In genomic region chr2:240784629-240785423, GRCh38 we compare ENCODE assay signal across 20 cellular contexts. TPM values are rescaled to one million over a fixed set of nuclear protein-coding genes. Genes with fewer than 3 reads are reported as not detected.
"Had no signal": no experiment of that assay in that cellular context is flagged by ENCODE, and none has a peak within 500 bp of the region (broad histone marks: within the 10 kb centered on the region; RNA-seq: fewer than 3 reads in every experiment).

No MANE protein-coding gene starts in this region.

- DNase-seq: activated effector memory CD4-positive, alpha-beta T cell treated with anti-CD3 and anti-CD28 coated beads, Interleukin-2, amount 50 U/mL, for 16 hours; activated T-cell treated with anti-CD3 and anti-CD28 coated beads, Interleukin-2, amount 50 U/mL, for 4 hours; amniotic stem cell; body of pancreas; central memory CD4-positive, alpha-beta T cell; hippocampal formation; retina; stomach; T-helper 9 cell; testis had no signal

- H3K9me3 ChIP-seq: body of pancreas, stomach, testis had no signal

- H3K27me3 ChIP-seq: body of pancreas, neural progenitor cell, testis had no signal

- H3K27me3 Mint-ChIP-seq: activated naive CD8-positive, alpha-beta T cell had no signal

- ATAC-seq: activated CD4-positive, CD25-positive, alpha-beta regulatory T cell treated with anti-CD3 and anti-CD28 coated beads, Interleukin-2, amount 50 U/mL, for 24 hours; activated T-cell treated with anti-CD3 and anti-CD28 coated beads, Interleukin-2, amount 50 U/mL, for 4 hours; body of pancreas; esophagus mucosa; T-cell had no signal

- H3K4me1 ChIP-seq: body of pancreas, neural progenitor cell, parathyroid adenoma, stomach, testis had no signal

- H3K36me3 ChIP-seq: neural progenitor cell, stomach had no signal

- FAIRE-seq: keratinocyte had no signal

- H3K4me3 ChIP-seq: body of pancreas, coronary artery, neural progenitor cell, SK-N-MC, smooth muscle cell, stomach, testis had no signal

- H3K9me3 Mint-ChIP-seq: activated T-cell treated with anti-CD3 and anti-CD28 coated beads, Interleukin-2, amount 50 U/mL, for 4 hours; neural progenitor cell; T-cell had no signal

- H3K36me3 Mint-ChIP-seq: activated naive CD8-positive, alpha-beta T cell; neural progenitor cell; T-cell had no signal

- H3K4me3 Mint-ChIP-seq: activated naive CD8-positive, alpha-beta T cell; activated T-cell treated with anti-CD3 and anti-CD28 coated beads, Interleukin-2, amount 50 U/mL, for 4 hours; neural progenitor cell; T-cell had no signal

- H3K27ac ChIP-seq: body of pancreas, coronary artery, neural progenitor cell, parathyroid adenoma, SK-N-MC, stomach, testis had no signal

- H3K27ac Mint-ChIP-seq: activated naive CD8-positive, alpha-beta T cell; neural progenitor cell; T-cell had no signal

- H3K4me1 Mint-ChIP-seq: neural progenitor cell, T-cell had no signal

RNA-seq across cellular contexts. Expression of gene KIF1A, which starts 35.2 kb away (rescaled TPM):
- polyA plus RNA-seq: keratinocyte had no signal
